ENCODE assay signal across 28 cellular contexts in genomic region chr7:121153995-121154394, GRCh38.
"Had no signal": no experiment of that assay in that cellular context is flagged by ENCODE, and none has a peak within 500 bp of the region (broad histone marks: within the 10 kb centered on the region; RNA-seq: fewer than 3 reads in every experiment).

No MANE protein-coding gene starts in this region.

- H3K4me3 Mint-ChIP-seq: activated CD4-positive, alpha-beta memory T cell treated with anti-CD3 and anti-CD28 coated beads, Interleukin-2, amount 10 ng/mL, durations not matched to agents 7 days and 5 days; activated CD4-positive, alpha-beta T cell treated with anti-CD3 and anti-CD28 coated beads, Interleukin-2, amount 10 ng/mL, durations not matched to agents 7 days and 5 days; activated naive CD4-positive, alpha-beta T cell treated with anti-CD3 and anti-CD28 coated beads, Interleukin-2, amount 10 ng/mL, durations not matched to agents 7 days and 5 days; activated naive CD8-positive, alpha-beta T cell treated with anti-CD3 and anti-CD28 coated beads, Interleukin-2, amount 10 ng/mL, durations not matched to agents 7 days and 5 days; activated T-cell treated with anti-CD3 and anti-CD28 coated beads, Interleukin-2, amount 50 U/mL, for 24 hours; effector memory CD8-positive, alpha-beta T cell; natural killer cell treated with Interleukin-12 subunit alpha and Interleukin-12 subunit beta and Interleukin-15 and Interleukin-18, amount 100 ng/mL, for 72 hours; stimulated activated naive CD8-positive, alpha-beta T cell treated with anti-CD3 and anti-CD28 coated beads, Interleukin-15, Interleukin-2, amounts not matched to agents 100 ng/mL and 50 ng/mL, for 24 hours; WTC11 had no signal

- ATAC-seq: effector memory CD8-positive, alpha-beta T cell; heart left ventricle; left lung; mucosa of descending colon; natural killer cell treated with Interleukin-12 subunit alpha and Interleukin-12 subunit beta and Interleukin-15 and Interleukin-18, amount 100 ng/mL, for 72 hours; right cardiac atrium; WTC11 had no signal

- H3K27ac ChIP-seq: brain microvascular endothelial cell, heart left ventricle, left lung, spleen, thoracic aorta had no signal

- DNase-seq: activated CD4-positive, alpha-beta memory T cell treated with anti-CD3 and anti-CD28 coated beads, Interleukin-2, amount 10 ng/mL, durations not matched to agents 7 days and 5 days; activated CD4-positive, alpha-beta T cell treated with anti-CD3 and anti-CD28 coated beads for 1 hour; activated CD4-positive, alpha-beta T cell treated with anti-CD3 and anti-CD28 coated beads, Interleukin-2, amount 10 ng/mL, durations not matched to agents 7 days and 5 days; activated CD8-positive, alpha-beta memory T cell treated with anti-CD3 and anti-CD28 coated beads, Interleukin-2, amount 50 U/mL, for 48 hours; activated gamma-delta T cell; activated naive CD4-positive, alpha-beta T cell treated with anti-CD3 and anti-CD28 coated beads, Interleukin-2, amount 10 ng/mL, durations not matched to agents 7 days and 5 days; activated naive CD8-positive, alpha-beta T cell treated with anti-CD3 and anti-CD28 coated beads, Interleukin-2, amount 10 ng/mL, durations not matched to agents 7 days and 5 days; activated T-cell treated with anti-CD3 and anti-CD28 coated beads, Interleukin-2, amount 50 U/mL, for 24 hours; amniotic stem cell; brain microvascular endothelial cell; cortex of kidney; effector memory CD8-positive, alpha-beta T cell; heart left ventricle; kidney glomerular epithelial cell; mesendoderm; mucosa of descending colon; posterior cingulate gyrus; right cardiac atrium; spleen; stimulated activated CD4-positive, alpha-beta T cell treated with anti-CD3 and anti-CD28 coated beads, Interleukin-2, amount 100 ng/mL, for 48 hours; T-helper 2 cell; trophoblast cell had no signal

- H3K4me1 ChIP-seq: heart left ventricle, left lung, spleen had no signal

- H3K9me3 Mint-ChIP-seq: activated CD4-positive, alpha-beta memory T cell treated with anti-CD3 and anti-CD28 coated beads, Interleukin-2, amount 10 ng/mL, durations not matched to agents 7 days and 5 days; activated CD4-positive, alpha-beta T cell treated with anti-CD3 and anti-CD28 coated beads, Interleukin-2, amount 10 ng/mL, durations not matched to agents 7 days and 5 days; activated naive CD4-positive, alpha-beta T cell treated with anti-CD3 and anti-CD28 coated beads, Interleukin-2, amount 10 ng/mL, durations not matched to agents 7 days and 5 days; activated naive CD8-positive, alpha-beta T cell treated with anti-CD3 and anti-CD28 coated beads, Interleukin-2, amount 10 ng/mL, durations not matched to agents 7 days and 5 days; activated T-cell treated with anti-CD3 and anti-CD28 coated beads, Interleukin-2, amount 50 U/mL, for 24 hours; effector memory CD8-positive, alpha-beta T cell; natural killer cell treated with Interleukin-12 subunit alpha and Interleukin-12 subunit beta and Interleukin-15 and Interleukin-18, amount 100 ng/mL, for 72 hours; stimulated activated naive CD8-positive, alpha-beta T cell treated with anti-CD3 and anti-CD28 coated beads, Interleukin-15, Interleukin-2, amounts not matched to agents 100 ng/mL and 50 ng/mL, for 24 hours had no signal

- H3K27ac Mint-ChIP-seq: activated CD4-positive, alpha-beta memory T cell treated with anti-CD3 and anti-CD28 coated beads, Interleukin-2, amount 10 ng/mL, durations not matched to agents 7 days and 5 days; activated CD4-positive, alpha-beta T cell treated with anti-CD3 and anti-CD28 coated beads, Interleukin-2, amount 10 ng/mL, durations not matched to agents 7 days and 5 days; activated naive CD4-positive, alpha-beta T cell treated with anti-CD3 and anti-CD28 coated beads, Interleukin-2, amount 10 ng/mL, durations not matched to agents 7 days and 5 days; activated naive CD8-positive, alpha-beta T cell treated with anti-CD3 and anti-CD28 coated beads, Interleukin-2, amount 10 ng/mL, durations not matched to agents 7 days and 5 days; activated T-cell treated with anti-CD3 and anti-CD28 coated beads, Interleukin-2, amount 50 U/mL, for 24 hours; effector memory CD8-positive, alpha-beta T cell; natural killer cell treated with Interleukin-12 subunit alpha and Interleukin-12 subunit beta and Interleukin-15 and Interleukin-18, amount 100 ng/mL, for 72 hours; stimulated activated naive CD8-positive, alpha-beta T cell treated with anti-CD3 and anti-CD28 coated beads, Interleukin-15, Interleukin-2, amounts not matched to agents 100 ng/mL and 50 ng/mL, for 24 hours; WTC11 had no signal

- H3K4me3 ChIP-seq: heart left ventricle, left lung, lung, mucosa of descending colon, spleen, thoracic aorta had no signal

- H3K27me3 ChIP-seq: brain microvascular endothelial cell, heart left ventricle, left lung, spleen had no signal

- H3K9me3 ChIP-seq: heart left ventricle, left lung, mucosa of descending colon, thoracic aorta had no signal

- H3K36me3 Mint-ChIP-seq: activated naive CD4-positive, alpha-beta T cell treated with anti-CD3 and anti-CD28 coated beads, Interleukin-2, amount 10 ng/mL, durations not matched to agents 7 days and 5 days; activated naive CD8-positive, alpha-beta T cell treated with anti-CD3 and anti-CD28 coated beads, Interleukin-2, amount 10 ng/mL, durations not matched to agents 7 days and 5 days; natural killer cell treated with Interleukin-12 subunit alpha and Interleukin-12 subunit beta and Interleukin-15 and Interleukin-18, amount 100 ng/mL, for 72 hours; WTC11 had no signal

- H3K27me3 Mint-ChIP-seq: activated CD4-positive, alpha-beta memory T cell treated with anti-CD3 and anti-CD28 coated beads, Interleukin-2, amount 10 ng/mL, durations not matched to agents 7 days and 5 days; activated CD4-positive, alpha-beta T cell treated with anti-CD3 and anti-CD28 coated beads, Interleukin-2, amount 10 ng/mL, durations not matched to agents 7 days and 5 days; activated naive CD4-positive, alpha-beta T cell treated with anti-CD3 and anti-CD28 coated beads, Interleukin-2, amount 10 ng/mL, durations not matched to agents 7 days and 5 days had no signal

- H3K36me3 ChIP-seq: brain microvascular endothelial cell, left lung had no signal

- H3K4me1 Mint-ChIP-seq: activated CD4-positive, alpha-beta memory T cell treated with anti-CD3 and anti-CD28 coated beads, Interleukin-2, amount 10 ng/mL, durations not matched to agents 7 days and 5 days; activated CD4-positive, alpha-beta T cell treated with anti-CD3 and anti-CD28 coated beads, Interleukin-2, amount 10 ng/mL, durations not matched to agents 7 days and 5 days; activated naive CD4-positive, alpha-beta T cell treated with anti-CD3 and anti-CD28 coated beads, Interleukin-2, amount 10 ng/mL, durations not matched to agents 7 days and 5 days; activated naive CD8-positive, alpha-beta T cell treated with anti-CD3 and anti-CD28 coated beads, Interleukin-2, amount 10 ng/mL, durations not matched to agents 7 days and 5 days had no signal
